19 cellular contexts compared by ENCODE assay signal in genomic region chr17:55898195-55898594, GRCh38.
DNase-seq lines count a peak whose midpoint lies in the region; ATAC-seq lines count a peak whose summit lies in the region.
"Had no signal": no experiment of that assay in that cellular context is flagged by ENCODE, and none has a peak within 500 bp of the region (broad histone marks: within the 10 kb centered on the region; RNA-seq: fewer than 3 reads in every experiment).

No MANE protein-coding gene starts in this region.

- H3K4me1 Mint-ChIP-seq in activated naive CD8-positive, alpha-beta T cell treated with anti-CD3 and anti-CD28 coated beads, Interleukin-2, amount 50 U/mL, for 24 hours: peaks cover 4% of the 10 kb centered on the region
- H3K4me1 Mint-ChIP-seq in activated naive CD8-positive, alpha-beta T cell treated with anti-CD3 and anti-CD28 coated beads for 36 hours: peaks cover 8% of the 10 kb centered on the region
- H3K4me1 Mint-ChIP-seq: CD4-positive, alpha-beta memory T cell had no signal

- H3K4me1 ChIP-seq in aorta (ENCODE audit: control insufficient read depth in 1 of 2, insufficient read depth in 2 of 2, low read length in 2 of 2): no peaks in the 10 kb centered on the region
- H3K4me1 ChIP-seq: SJCRH30 had no signal

- intact Hi-C loops in aorta (cut with DNase I): no loop called here

- H3K4me3 ChIP-seq in aorta (ENCODE audit: low read length in 2 of 2): no peak overlapping the region
- H3K4me3 ChIP-seq: GM12878, MG63, SJCRH30 had no signal

- WGBS in aorta, 2 donors: 52 to 64% methylated on average over 1 of the region's 1 CpG

- no peaks in the 10 kb centered on the region for H3K27me3 ChIP-seq in aorta (ENCODE audit: control insufficient read depth in 1 of 2, insufficient read depth in 2 of 2, low read length in 1 of 2)
- H3K27me3 ChIP-seq: MG63, SJCRH30 had no signal

- DNase-seq in activated naive CD8-positive, alpha-beta T cell treated with anti-CD3 and anti-CD28 coated beads, Interleukin-2, amount 50 U/mL, for 24 hours: no peak
- no peak for DNase-seq in activated naive CD8-positive, alpha-beta T cell treated with anti-CD3 and anti-CD28 coated beads for 36 hours
- DNase-seq in NOMO-1 treated with dmso at 0.1 percent for 144 hours (lab: John Stamatoyannopoulos, UW; ENCODE audit: unreplicated experiment) (peak; percentile 16), islet precursor cell (peak; percentile 93), aorta (no peak)
- DNase-seq: Calu3; CD4-positive, alpha-beta memory T cell; DMS53; EL; KG1; MG63; NCI-H1105; NCI-H2081; OCI-M1; RPMI8226; SJCRH30 had no signal

- peaks cover 1% of the 10 kb centered on the region for H3K9me3 ChIP-seq in aorta (ENCODE audit: control insufficient read depth, low read length)
- H3K9me3 ChIP-seq: MG63, SJCRH30 had no signal

- no peak overlapping the region for H3K4me3 Mint-ChIP-seq in activated naive CD8-positive, alpha-beta T cell treated with anti-CD3 and anti-CD28 coated beads, Interleukin-2, amount 50 U/mL, for 24 hours
- no peak overlapping the region for H3K4me3 Mint-ChIP-seq in activated naive CD8-positive, alpha-beta T cell treated with anti-CD3 and anti-CD28 coated beads for 36 hours
- H3K4me3 Mint-ChIP-seq: CD4-positive, alpha-beta memory T cell had no signal

- H3K27ac Mint-ChIP-seq in activated naive CD8-positive, alpha-beta T cell treated with anti-CD3 and anti-CD28 coated beads, Interleukin-2, amount 50 U/mL, for 24 hours: no peak overlapping the region
- H3K27ac Mint-ChIP-seq in activated naive CD8-positive, alpha-beta T cell treated with anti-CD3 and anti-CD28 coated beads for 36 hours: no peak overlapping the region
- H3K27ac Mint-ChIP-seq: CD4-positive, alpha-beta memory T cell had no signal

- H3K27me3 Mint-ChIP-seq in activated naive CD8-positive, alpha-beta T cell treated with anti-CD3 and anti-CD28 coated beads, Interleukin-2, amount 50 U/mL, for 24 hours: no peaks in the 10 kb centered on the region
- H3K27me3 Mint-ChIP-seq in activated naive CD8-positive, alpha-beta T cell treated with anti-CD3 and anti-CD28 coated beads for 36 hours: peaks cover under 1% of the 10 kb centered on the region
- H3K27me3 Mint-ChIP-seq: CD4-positive, alpha-beta memory T cell had no signal

- ATAC-seq in activated naive CD8-positive, alpha-beta T cell treated with anti-CD3 and anti-CD28 coated beads, Interleukin-2, amount 50 U/mL, for 24 hours: peak; percentile 36
- ATAC-seq in aorta (ENCODE audit: low FRiP score) (peak; percentile 58), HG03159 (IDR thresholded peaks at IDR 0.05; ENCODE audit: unreplicated experiment) (no peak), HG03565 (IDR thresholded peaks at IDR 0.05; ENCODE audit: unreplicated experiment) (no peak)
- ATAC-seq: GM12878 had no signal

- H3K9me3 Mint-ChIP-seq in activated naive CD8-positive, alpha-beta T cell treated with anti-CD3 and anti-CD28 coated beads, Interleukin-2, amount 50 U/mL, for 24 hours: no peaks in the 10 kb centered on the region
- H3K9me3 Mint-ChIP-seq in activated naive CD8-positive, alpha-beta T cell treated with anti-CD3 and anti-CD28 coated beads for 36 hours: no peaks in the 10 kb centered on the region

- no peak overlapping the region for H3K27ac ChIP-seq in aorta (ENCODE audit: low read depth in 1 of 2, low read length in 2 of 2)
- H3K27ac ChIP-seq: SJCRH30 had no signal

- H3K36me3 Mint-ChIP-seq in activated naive CD8-positive, alpha-beta T cell treated with anti-CD3 and anti-CD28 coated beads, Interleukin-2, amount 50 U/mL, for 24 hours (ENCODE audit: low read depth): no peaks in the 10 kb centered on the region
- H3K36me3 Mint-ChIP-seq in activated naive CD8-positive, alpha-beta T cell treated with anti-CD3 and anti-CD28 coated beads for 36 hours: no peaks in the 10 kb centered on the region
- H3K36me3 Mint-ChIP-seq: CD4-positive, alpha-beta memory T cell had no signal

- no peaks in the 10 kb centered on the region for H3K36me3 ChIP-seq in aorta (ENCODE audit: control insufficient read depth in 1 of 2, insufficient read depth in 2 of 2, low read length in 1 of 2)
- H3K36me3 ChIP-seq: MG63, SJCRH30 had no signal

Comparison
In these comparisons a context has a peak if more than half of its experiments do, and no peak if none do; other contexts are left out.
1. ATAC-seq: peak in activated naive CD8-positive, alpha-beta T cell treated with anti-CD3 and anti-CD28 coated beads, Interleukin-2, amount 50 U/mL, for 24 hours (single experiment) and aorta (single experiment); none in HG03159 (single experiment) and HG03565 (single experiment).
2. DNase-seq: peak in NOMO-1 treated with dmso at 0.1 percent for 144 hours (single experiment) and islet precursor cell (single experiment); none in activated naive CD8-positive, alpha-beta T cell treated with anti-CD3 and anti-CD28 coated beads, Interleukin-2, amount 50 U/mL, for 24 hours (single experiment), activated naive CD8-positive, alpha-beta T cell treated with anti-CD3 and anti-CD28 coated beads for 36 hours (single experiment) and aorta (0 of 2).